17 cellular contexts compared by ENCODE assay signal in the genomic region with DNA sequence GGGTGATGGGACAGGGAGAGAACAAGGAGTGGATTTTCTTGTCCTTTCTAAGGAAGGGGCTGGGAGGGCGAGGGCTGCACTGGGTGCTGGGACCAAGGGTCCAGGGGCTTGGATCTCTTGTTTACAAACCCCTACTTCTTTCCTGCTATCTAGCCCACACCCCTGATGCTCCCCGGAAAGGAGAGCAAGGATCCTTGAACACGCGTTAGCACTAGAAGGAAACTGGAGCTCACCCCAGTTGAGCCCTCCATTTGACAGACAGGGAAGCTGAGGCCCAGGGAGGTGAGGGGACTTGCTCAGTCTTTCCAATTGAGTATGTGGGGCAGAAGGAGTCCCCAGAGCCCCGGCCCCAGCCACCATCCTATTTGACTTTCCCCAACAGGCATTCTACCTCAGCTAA. TPM values are rescaled to one million over a fixed set of nuclear protein-coding genes. Genes with fewer than 3 reads are reported as not detected.
DNase-seq lines count a peak whose midpoint lies in the region; ATAC-seq and TF ChIP-seq lines count a peak whose summit lies in the region.
"Had no signal": no experiment of that assay in that cellular context is flagged by ENCODE, and none has a peak within 500 bp of the region (broad histone marks: within the 10 kb centered on the region; RNA-seq: fewer than 3 reads in every experiment).

No MANE protein-coding gene starts in this region.

- DNase-seq in activated CD8-positive, alpha-beta memory T cell treated with anti-CD3 and anti-CD28 coated beads for 24 hours = peak; percentile 53
- no peak for DNase-seq in activated CD8-positive, alpha-beta memory T cell treated with anti-CD3 and anti-CD28 coated beads, Interleukin-2, amount 50 U/mL, for 4 hours
- DNase-seq in left lobe of liver (ENCODE audit: low spot score) = peak; percentile 41
- no peak for DNase-seq in caudate nucleus (lab: John Stamatoyannopoulos, UW)
- DNase-seq in chondrocyte (ENCODE audit: low spot score) = no peak
- DNase-seq: 8988T; AML-193; CD4-positive, alpha-beta memory T cell; Kasumi-1; NCI-H1694 treated with DMSO at 0.1 percent for 48 hours; NCI-H2081 treated with DMSO at 0.1 percent for 48 hours; NCI-H2171 treated with DMSO at 0.1 percent for 48 hours; NCI-H524 treated with DMSO at 0.1 percent for 48 hours; Peyer's patch had no signal

- ATAC-seq in left lobe of liver (no peak), HG03039 (IDR thresholded peaks at IDR 0.05; ENCODE audit: unreplicated experiment) (no peak)
- no peak for ATAC-seq in stimulated activated memory B cell treated with anti-CD40 and anti-IgM and Interleukin-4, amounts not matched to agents 10 μg/mL and 1 μg/mL and 100 μg/mL, for 72 hours

- H3K27ac ChIP-seq in KOPT-K1 (ENCODE audit: low read depth, low read length, poor library complexity, severe bottlenecking) (peak overlapping the region; percentile 21), caudate nucleus (ENCODE audit: low read depth, low read length) (no peak overlapping the region)

- no peaks in the 10 kb centered on the region for H3K27me3 Mint-ChIP-seq in stimulated activated memory B cell treated with anti-CD40 and anti-IgM and Interleukin-4, amounts not matched to agents 10 μg/mL and 1 μg/mL and 100 μg/mL, for 72 hours
- no peaks in the 10 kb centered on the region for H3K27me3 Mint-ChIP-seq in chondrocyte (ENCODE audit: low read depth)
- H3K27me3 Mint-ChIP-seq: CD4-positive, alpha-beta memory T cell had no signal

- H3K9me3 ChIP-seq in KOPT-K1 (ENCODE audit: insufficient read depth, low read length, poor library complexity, severe bottlenecking) = no peaks in the 10 kb centered on the region
- H3K9me3 ChIP-seq: Peyer's patch had no signal

- H3K4me1 Mint-ChIP-seq in stimulated activated memory B cell treated with anti-CD40 and anti-IgM and Interleukin-4, amounts not matched to agents 10 μg/mL and 1 μg/mL and 100 μg/mL, for 72 hours = peaks cover 61% of the 10 kb centered on the region
- peaks cover 29% of the 10 kb centered on the region for H3K4me1 Mint-ChIP-seq in chondrocyte (ENCODE audit: low read depth)

- H3K36me3 Mint-ChIP-seq in stimulated activated memory B cell treated with anti-CD40 and anti-IgM and Interleukin-4, amounts not matched to agents 10 μg/mL and 1 μg/mL and 100 μg/mL, for 72 hours = peaks cover 36% of the 10 kb centered on the region
- peaks cover 11% of the 10 kb centered on the region for H3K36me3 Mint-ChIP-seq in chondrocyte (ENCODE audit: low read depth)

- peak overlapping the region; percentile 100 for H3K27ac Mint-ChIP-seq in stimulated activated memory B cell treated with anti-CD40 and anti-IgM and Interleukin-4, amounts not matched to agents 10 μg/mL and 1 μg/mL and 100 μg/mL, for 72 hours
- no peak overlapping the region for H3K27ac Mint-ChIP-seq in chondrocyte (ENCODE audit: unreplicated experiment)

- H3K36me3 ChIP-seq in KOPT-K1 (ENCODE audit: insufficient read depth, low read length) = peaks cover 72% of the 10 kb centered on the region

- TF ChIP-seq CTCF in chondrocyte (IDR thresholded peaks at IDR 0.05) = no peak

- H3K4me3 Mint-ChIP-seq in stimulated activated memory B cell treated with anti-CD40 and anti-IgM and Interleukin-4, amounts not matched to agents 10 μg/mL and 1 μg/mL and 100 μg/mL, for 72 hours = no peak overlapping the region
- no peak overlapping the region for H3K4me3 Mint-ChIP-seq in chondrocyte (ENCODE audit: unreplicated experiment)
- H3K4me3 Mint-ChIP-seq: CD4-positive, alpha-beta memory T cell had no signal

- H3K9me3 Mint-ChIP-seq in stimulated activated memory B cell treated with anti-CD40 and anti-IgM and Interleukin-4, amounts not matched to agents 10 μg/mL and 1 μg/mL and 100 μg/mL, for 72 hours = no peaks in the 10 kb centered on the region
- H3K9me3 Mint-ChIP-seq in chondrocyte (ENCODE audit: low read depth) = no peaks in the 10 kb centered on the region
- H3K9me3 Mint-ChIP-seq: CD4-positive, alpha-beta memory T cell had no signal

RNA-seq across cellular contexts. Expression of a gene that starts 4.6 kb away (rescaled TPM):
- total RNA-seq in left lobe of liver (5.6 TPM), chondrocyte (25.8 to 29.1 TPM (median 28.3 TPM) in 3 replicates)

RNA-seq across cellular contexts. Expression of a gene that starts 40.5 kb away (rescaled TPM):
- total RNA-seq in left lobe of liver (11.5 TPM), chondrocyte (31.3 to 34.8 TPM (median 33.7 TPM) in 3 replicates)

Comparison
In these comparisons a context has a peak if more than half of its experiments do, and no peak if none do; other contexts are left out.
1. DNase-seq: peak in activated CD8-positive, alpha-beta memory T cell treated with anti-CD3 and anti-CD28 coated beads for 24 hours (single experiment) and left lobe of liver (single experiment); none in activated CD8-positive, alpha-beta memory T cell treated with anti-CD3 and anti-CD28 coated beads, Interleukin-2, amount 50 U/mL, for 4 hours (single experiment), caudate nucleus (0 of 61) and chondrocyte (single experiment).